16 cellular contexts compared by ENCODE assay signal in the genomic region with DNA sequence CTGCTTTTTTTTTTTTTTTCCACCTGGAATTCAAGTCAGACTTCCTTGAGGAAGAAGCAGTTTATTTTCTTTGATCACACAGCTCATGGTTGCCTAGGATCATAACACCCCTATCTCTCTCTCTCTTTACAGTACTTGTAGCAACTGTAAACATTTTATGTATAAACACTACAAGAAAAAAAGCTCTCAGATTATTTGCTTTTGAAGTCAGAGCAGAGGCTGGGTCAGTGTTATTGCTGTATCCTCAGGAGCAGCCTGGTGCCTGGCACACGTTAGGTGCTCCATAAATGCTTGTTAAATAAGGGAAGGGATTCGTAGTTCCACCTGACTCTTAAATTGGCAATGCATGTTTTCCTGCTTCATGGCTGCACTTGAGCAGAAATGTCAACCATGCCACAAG.
DNase-seq lines count a peak whose midpoint lies in the region; ATAC-seq and TF ChIP-seq lines count a peak whose summit lies in the region.
"Had no signal": no experiment of that assay in that cellular context is flagged by ENCODE, and none has a peak within 500 bp of the region (broad histone marks: within the 10 kb centered on the region; RNA-seq: fewer than 3 reads in every experiment).

No MANE protein-coding gene starts in this region.

- POLR2A ChIA-PET in HEK293 (lab: Yijun Ruan, JAX), result interaction anchor here (0.6 kb wide), 1 partner anchor 103 kb away, joined by 3 read pairs; no protein-coding TSS in a partner anchor

- ATAC-seq in T-helper 17 cell (no peak), HG03571 (IDR thresholded peaks at IDR 0.05; ENCODE audit: unreplicated experiment) (no peak)
- ATAC-seq in activated T-cell treated with anti-CD3 and anti-CD28 coated beads, Interleukin-2, amount 50 U/mL, for 4 hours, result no peak
- ATAC-seq: psoas muscle had no signal

- H3K27ac ChIP-seq in HEK293 (ENCODE audit: extremely low read depth, low read depth, low read length), result no peak overlapping the region
- no peak overlapping the region for H3K27ac ChIP-seq in mesenchymal stem cell (ENCODE audit: low read length, poor library complexity, severe bottlenecking)
- H3K27ac ChIP-seq: ascending aorta, psoas muscle, testis had no signal

- H3K18ac ChIP-seq in mesenchymal stem cell (ENCODE audit: low read depth in 1 of 2, low read length in 2 of 2), result no peak overlapping the region

- H3K4me2 ChIP-seq in mesenchymal stem cell (ENCODE audit: low read length, poor library complexity, severe bottlenecking), result no peak overlapping the region

- peaks cover 4% of the 10 kb centered on the region for H3K9me3 Mint-ChIP-seq in Calu3 (ENCODE audit: low read depth, unreplicated experiment)
- no peaks in the 10 kb centered on the region for H3K9me3 Mint-ChIP-seq in activated T-cell treated with anti-CD3 and anti-CD28 coated beads, Interleukin-2, amount 50 U/mL, for 4 hours
- H3K9me3 Mint-ChIP-seq: activated naive CD4-positive, alpha-beta T cell treated with anti-CD3 and anti-CD28 coated beads for 36 hours; neural crest cell had no signal

- H3K27me3 Mint-ChIP-seq in Calu3 (ENCODE audit: unreplicated experiment), result no peaks in the 10 kb centered on the region
- no peaks in the 10 kb centered on the region for H3K27me3 Mint-ChIP-seq in T-helper 17 cell
- peaks cover 3% of the 10 kb centered on the region for H3K27me3 Mint-ChIP-seq in activated T-cell treated with anti-CD3 and anti-CD28 coated beads, Interleukin-2, amount 50 U/mL, for 4 hours (ENCODE audit: low read depth)

- H3K79me1 ChIP-seq in mesenchymal stem cell (replicated peaks; ENCODE audit: low read length, poor library complexity, severe bottlenecking), result peaks cover 2% of the 10 kb centered on the region

- H3K4me3 ChIP-seq in HEK293 (ENCODE audit: low read depth, low read length), result no peak overlapping the region
- H3K4me3 ChIP-seq in mesenchymal stem cell (ENCODE audit: insufficient read depth in 1 of 2, low read depth in 1 of 2, low read length in 2 of 2), result no peak overlapping the region
- H3K4me3 ChIP-seq in MG63, result no peak overlapping the region
- H3K4me3 ChIP-seq: ascending aorta, psoas muscle, testis had no signal

- H4K8ac ChIP-seq in mesenchymal stem cell (ENCODE audit: low read length), result no peak overlapping the region

- peak overlapping the region; percentile 65 for H2AK5ac ChIP-seq in mesenchymal stem cell (ENCODE audit: low read length, severe bottlenecking)

- H2BK120ac ChIP-seq in mesenchymal stem cell (ENCODE audit: low read depth, low read length), result no peak overlapping the region

- H3K9me3 ChIP-seq in HEK293 (ENCODE audit: control insufficient read depth, insufficient read depth, low read depth, low read length) (no peaks in the 10 kb centered on the region), T-helper 17 cell (ENCODE audit: control insufficient read depth, low read length, poor library complexity, severe bottlenecking) (no peaks in the 10 kb centered on the region), mesenchymal stem cell (ENCODE audit: control insufficient read depth, low read length) (no peaks in the 10 kb centered on the region), MG63 (no peaks in the 10 kb centered on the region)
- H3K9me3 ChIP-seq: ascending aorta, psoas muscle, testis had no signal

- H3K23ac ChIP-seq in mesenchymal stem cell (ENCODE audit: low read length in 2 of 2), result no peak overlapping the region

- BruUV-seq in Calu3 (replicated peaks; lab: Mats Ljungman, UMichigan), result no TSS peak

- no peak overlapping the region for H3K4ac ChIP-seq in mesenchymal stem cell (ENCODE audit: low read depth in 1 of 2, low read length in 2 of 2)

- no peak overlapping the region for H2BK12ac ChIP-seq in mesenchymal stem cell (ENCODE audit: low read length in 2 of 2)

- H3K36me3 Mint-ChIP-seq in Calu3 (ENCODE audit: insufficient read depth, unreplicated experiment), result peaks cover 5% of the 10 kb centered on the region
- no peaks in the 10 kb centered on the region for H3K36me3 Mint-ChIP-seq in T-helper 17 cell (ENCODE audit: low read depth)
- H3K36me3 Mint-ChIP-seq in activated T-cell treated with anti-CD3 and anti-CD28 coated beads, Interleukin-2, amount 50 U/mL, for 4 hours (ENCODE audit: insufficient read depth), result no peaks in the 10 kb centered on the region

- peak overlapping the region; percentile 61 for H3K27ac Mint-ChIP-seq in Calu3 (ENCODE audit: unreplicated experiment)
- H3K27ac Mint-ChIP-seq in T-helper 17 cell, result peak overlapping the region; percentile 19
- H3K27ac Mint-ChIP-seq: activated naive CD4-positive, alpha-beta T cell treated with anti-CD3 and anti-CD28 coated beads for 36 hours had no signal

- peaks cover 8% of the 10 kb centered on the region; the same call in 1 of the 2 replicates for H3K4me1 ChIP-seq in HEK293 (ENCODE audit: control insufficient read depth, insufficient read depth, low read length)
- peaks cover 9% of the 10 kb centered on the region for H3K4me1 ChIP-seq in mesenchymal stem cell (ENCODE audit: control insufficient read depth, insufficient read depth, low read depth, low read length)
- H3K4me1 ChIP-seq: ascending aorta, psoas muscle had no signal

- H2BK15ac ChIP-seq in mesenchymal stem cell (ENCODE audit: low read depth, poor library complexity, severe bottlenecking), result no peak overlapping the region

- TF ChIP-seq CTCF in Calu3 (IDR thresholded peaks at IDR 0.05; ENCODE audit: unreplicated experiment) (no peak), HEK293 (tag by site-specific recombination; IDR thresholded peaks at IDR 0.05) (no peak)

- H3K27me3 ChIP-seq in mesenchymal stem cell (ENCODE audit: control insufficient read depth in 1 of 2, insufficient read depth in 1 of 2, low read length in 2 of 2) (no peaks in the 10 kb centered on the region), MG63 (no peaks in the 10 kb centered on the region)
- H3K27me3 ChIP-seq: ascending aorta, testis had no signal

- CTCF ChIA-PET in Calu3 (lab: Charles Lee), result interaction anchor here (0.7 to 1.0 kb wide), 6 partner anchors 8 to 374 kb away, joined by 3 to 8 read pairs (median 4); no protein-coding TSS in a partner anchor
- CTCF ChIA-PET in HEK293 (lab: Yijun Ruan, JAX), result interaction anchor here (0.6 to 2.1 kb wide), 3 partner anchors 199 to 389 kb away, joined by 3 to 10 read pairs (median 5); no protein-coding TSS in a partner anchor

- no peak overlapping the region for H3K14ac ChIP-seq in mesenchymal stem cell (ENCODE audit: low read length in 2 of 2)

- no peak overlapping the region for H3K9ac ChIP-seq in mesenchymal stem cell (ENCODE audit: low read length)

- peaks cover 44% of the 10 kb centered on the region for H3K4me1 Mint-ChIP-seq in Calu3 (ENCODE audit: low read depth, unreplicated experiment)
- peaks cover 2% of the 10 kb centered on the region for H3K4me1 Mint-ChIP-seq in T-helper 17 cell
- no peaks in the 10 kb centered on the region for H3K4me1 Mint-ChIP-seq in activated T-cell treated with anti-CD3 and anti-CD28 coated beads, Interleukin-2, amount 50 U/mL, for 4 hours (ENCODE audit: low read depth)

- DNase-seq in Calu3, result no peak
- no peak for DNase-seq in T-helper 17 cell
- peak; percentile 30 for DNase-seq in mesenchymal stem cell
- DNase-seq in activated T-cell treated with anti-CD3 and anti-CD28 coated beads, Interleukin-2, amount 50 U/mL, for 4 hours, result no peak
- no peak for DNase-seq in activated CD4-positive, alpha-beta T cell treated with anti-CD3 and anti-CD28 coated beads for 4 hours
- DNase-seq in MG63, result no peak
- DNase-seq: activated CD4-positive, alpha-beta T cell treated with anti-CD3 and anti-CD28 coated beads, Interleukin-2, amount 50 U/mL, for 48 hours; activated naive CD4-positive, alpha-beta T cell treated with anti-CD3 and anti-CD28 coated beads for 36 hours; islet precursor cell; psoas muscle; stimulated activated CD4-positive, alpha-beta T cell treated with anti-CD3 and anti-CD28 coated beads, Interleukin-12 subunit alpha, Interleukin-12 subunit beta, amount 100 ng/mL, for 4 hours; testis had no signal

- H4K91ac ChIP-seq in mesenchymal stem cell (ENCODE audit: low read length), result no peak overlapping the region

- H3K36me3 ChIP-seq in HEK293 (ENCODE audit: control insufficient read depth in 2 of 2, insufficient read depth in 1 of 2, low read length in 2 of 2) (no peaks in the 10 kb centered on the region), mesenchymal stem cell (ENCODE audit: control insufficient read depth in 1 of 2, insufficient read depth in 2 of 2, low read depth in 1 of 2, low read length in 2 of 2) (peaks cover 0 to 4% of the 10 kb centered on the region in 2 experiments), MG63 (no peaks in the 10 kb centered on the region)
- H3K36me3 ChIP-seq: ascending aorta had no signal

- 56% methylated on average over 2 of the region's 2 CpGs for WGBS in mesenchymal stem cell

- intact Hi-C loops in Calu3 (cut with micrococcal nuclease; ENCODE audit: unreplicated experiment), result no loop called here

- H3K4me3 Mint-ChIP-seq in Calu3 (ENCODE audit: low read depth, unreplicated experiment) (no peak overlapping the region), T-helper 17 cell (no peak overlapping the region)
- H3K4me3 Mint-ChIP-seq in activated T-cell treated with anti-CD3 and anti-CD28 coated beads, Interleukin-2, amount 50 U/mL, for 4 hours, result no peak overlapping the region
- H3K4me3 Mint-ChIP-seq: activated naive CD4-positive, alpha-beta T cell treated with anti-CD3 and anti-CD28 coated beads for 36 hours; neural crest cell had no signal

- H2AFZ ChIP-seq in mesenchymal stem cell (ENCODE audit: low read depth, low read length), result no peak overlapping the region

- no peak overlapping the region for H2BK5ac ChIP-seq in mesenchymal stem cell (ENCODE audit: low read depth, low read length, poor library complexity, severe bottlenecking)

TF ChIP-seq in HEK293, 187 proteins besides CTCF, POLR2A, EP300 and RAD21 (continues in another document):
- TF ChIP-seq, protein P1, sequence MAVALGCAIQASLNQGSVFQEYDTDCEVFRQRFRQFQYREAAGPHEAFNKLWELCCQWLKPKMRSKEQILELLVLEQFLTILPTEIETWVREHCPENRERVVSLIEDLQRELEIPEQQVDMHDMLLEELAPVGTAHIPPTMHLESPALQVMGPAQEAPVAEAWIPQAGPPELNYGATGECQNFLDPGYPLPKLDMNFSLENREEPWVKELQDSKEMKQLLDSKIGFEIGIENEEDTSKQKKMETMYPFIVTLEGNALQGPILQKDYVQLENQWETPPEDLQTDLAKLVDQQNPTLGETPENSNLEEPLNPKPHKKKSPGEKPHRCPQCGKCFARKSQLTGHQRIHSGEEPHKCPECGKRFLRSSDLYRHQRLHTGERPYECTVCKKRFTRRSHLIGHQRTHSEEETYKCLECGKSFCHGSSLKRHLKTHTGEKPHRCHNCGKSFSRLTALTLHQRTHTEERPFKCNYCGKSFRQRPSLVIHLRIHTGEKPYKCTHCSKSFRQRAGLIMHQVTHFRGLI (tag by site-specific recombination; IDR thresholded peaks at IDR 0.05), result no peak
- TF ChIP-seq ZNF24 (tag by site-specific recombination; IDR thresholded peaks at IDR 0.05) (no peak), ZNF514 (tag by site-specific recombination; IDR thresholded peaks at IDR 0.05) (no peak), ZFP41 (tag by site-specific recombination; IDR thresholded peaks at IDR 0.05; ENCODE audit: borderline replicate concordance) (no peak), SP7 (tag by site-specific recombination; IDR thresholded peaks at IDR 0.05) (no peak), BCL11A (tag by site-specific recombination; IDR thresholded peaks at IDR 0.05; ENCODE audit: low read depth) (no peak)
